22 cellular contexts compared by ENCODE assay signal in the genomic region with DNA sequence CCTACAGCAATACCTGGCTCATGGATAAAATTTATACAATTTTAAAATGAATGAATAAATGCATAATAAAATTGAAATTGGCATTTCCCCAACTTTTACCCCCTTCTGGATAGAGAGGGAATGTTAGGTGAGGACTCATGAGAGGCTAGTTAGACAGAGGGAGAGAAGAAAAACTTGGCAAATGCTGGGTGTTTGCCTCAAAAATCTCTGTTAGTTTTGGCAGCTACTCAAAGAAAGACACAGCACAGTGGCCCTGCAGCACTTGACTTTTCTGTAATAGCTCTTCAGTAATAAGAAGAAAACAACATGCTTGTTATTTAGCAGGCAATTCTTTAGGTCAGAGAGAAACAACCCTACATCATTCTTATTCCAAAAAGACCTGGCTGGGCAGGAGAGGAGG. TPM values are rescaled to one million over a fixed set of nuclear protein-coding genes. Genes with fewer than 3 reads are reported as not detected.
"Had no signal": no experiment of that assay in that cellular context is flagged by ENCODE, and none has a peak within 500 bp of the region (broad histone marks: within the 10 kb centered on the region; RNA-seq: fewer than 3 reads in every experiment).

No MANE protein-coding gene starts in this region.

- ATAC-seq: activated CD8-positive, alpha-beta memory T cell treated with anti-CD3 and anti-CD28 coated beads, Interleukin-2, amount 10 ng/mL, durations not matched to agents 7 days and 5 days; activated naive CD8-positive, alpha-beta T cell treated with anti-CD3 and anti-CD28 coated beads, Interleukin-2, amount 50 U/mL, for 24 hours; natural killer cell had no signal

- H3K36me3 ChIP-seq: ascending aorta, esophagus muscularis mucosa, stomach, thoracic aorta had no signal

- H3K4me1 ChIP-seq: ascending aorta, stomach had no signal

- H3K27ac ChIP-seq: ascending aorta, esophagus muscularis mucosa, stomach, thoracic aorta, VCaP had no signal

- H3K27me3 Mint-ChIP-seq: activated CD8-positive, alpha-beta memory T cell treated with anti-CD3 and anti-CD28 coated beads, Interleukin-2, amount 10 ng/mL, durations not matched to agents 7 days and 5 days had no signal

- H3K36me3 Mint-ChIP-seq: activated CD8-positive, alpha-beta memory T cell treated with anti-CD3 and anti-CD28 coated beads, Interleukin-2, amount 10 ng/mL, durations not matched to agents 7 days and 5 days; natural killer cell had no signal

- H3K27me3 ChIP-seq: ascending aorta, esophagus muscularis mucosa, stomach had no signal

- H3K4me3 Mint-ChIP-seq: activated CD8-positive, alpha-beta memory T cell treated with anti-CD3 and anti-CD28 coated beads, Interleukin-2, amount 10 ng/mL, durations not matched to agents 7 days and 5 days; activated naive CD4-positive, alpha-beta T cell treated with anti-CD3 and anti-CD28 coated beads for 36 hours; activated naive CD8-positive, alpha-beta T cell treated with anti-CD3 and anti-CD28 coated beads, Interleukin-2, amount 50 U/mL, for 24 hours; natural killer cell had no signal

- H3K9me3 ChIP-seq: ascending aorta, esophagus muscularis mucosa, stomach, thoracic aorta had no signal

- H3K4me1 Mint-ChIP-seq: activated CD8-positive, alpha-beta memory T cell treated with anti-CD3 and anti-CD28 coated beads, Interleukin-2, amount 10 ng/mL, durations not matched to agents 7 days and 5 days; activated naive CD8-positive, alpha-beta T cell treated with anti-CD3 and anti-CD28 coated beads, Interleukin-2, amount 50 U/mL, for 24 hours; natural killer cell had no signal

- H3K9me3 Mint-ChIP-seq: activated naive CD4-positive, alpha-beta T cell treated with anti-CD3 and anti-CD28 coated beads for 36 hours; activated naive CD8-positive, alpha-beta T cell treated with anti-CD3 and anti-CD28 coated beads, Interleukin-2, amount 50 U/mL, for 24 hours; activated T-helper 2 cell treated with anti-CD3 and anti-CD28 coated beads, Interferon-gamma antibody, Interleukin-2, Interleukin-4, amounts not matched to agents 10 μg/mL and 5 μg/mL and 100 μg/mL, durations not matched to agents 14 hours and 24 hours and 36 hours had no signal

- DNase-seq: activated CD4-positive, alpha-beta T cell treated with anti-CD3 and anti-CD28 coated beads for 1 hour; activated CD4-positive, alpha-beta T cell treated with anti-CD3 and anti-CD28 coated beads, Interleukin-2, amount 50 U/mL, for 4 hours; activated CD8-positive, alpha-beta memory T cell treated with anti-CD3 and anti-CD28 coated beads, Interleukin-2, amount 10 ng/mL, durations not matched to agents 7 days and 5 days; activated naive CD4-positive, alpha-beta T cell treated with anti-CD3 and anti-CD28 coated beads for 36 hours; activated naive CD8-positive, alpha-beta T cell treated with anti-CD3 and anti-CD28 coated beads, Interleukin-2, amount 50 U/mL, for 24 hours; activated T-cell treated with anti-CD3 and anti-CD28 coated beads, Interleukin-2, amount 50 U/mL, for 1 hour; hypothalamus; kidney; mesenchymal stem cell; natural killer cell; posterior cingulate gyrus; small intestine; stomach; T-helper 1 cell had no signal

- H3K27ac Mint-ChIP-seq: activated CD8-positive, alpha-beta memory T cell treated with anti-CD3 and anti-CD28 coated beads, Interleukin-2, amount 10 ng/mL, durations not matched to agents 7 days and 5 days; activated naive CD4-positive, alpha-beta T cell treated with anti-CD3 and anti-CD28 coated beads for 36 hours; activated naive CD8-positive, alpha-beta T cell treated with anti-CD3 and anti-CD28 coated beads, Interleukin-2, amount 50 U/mL, for 24 hours; activated T-helper 2 cell treated with anti-CD3 and anti-CD28 coated beads, Interferon-gamma antibody, Interleukin-2, Interleukin-4, amounts not matched to agents 10 μg/mL and 5 μg/mL and 100 μg/mL, durations not matched to agents 14 hours and 24 hours and 36 hours; natural killer cell had no signal

- H3K4me3 ChIP-seq: ascending aorta, esophagus muscularis mucosa, stomach, thoracic aorta had no signal

RNA-seq across cellular contexts. Expression of gene IZUMO1R, which starts 20.7 kb away (rescaled TPM):
- total RNA-seq: activated CD8-positive, alpha-beta memory T cell treated with anti-CD3 and anti-CD28 coated beads, Interleukin-2, amount 10 ng/mL, durations not matched to agents 7 days and 5 days; activated naive CD4-positive, alpha-beta T cell treated with anti-CD3 and anti-CD28 coated beads for 36 hours; activated T-helper 2 cell treated with anti-CD3 and anti-CD28 coated beads, Interferon-gamma antibody, Interleukin-2, Interleukin-4, amounts not matched to agents 10 μg/mL and 5 μg/mL and 100 μg/mL, durations not matched to agents 14 hours and 24 hours and 36 hours; ascending aorta; esophagus muscularis mucosa; fibroblast of villous mesenchyme; kidney; liver; natural killer cell; stomach; thoracic aorta; ureter had no signal
